31 cellular contexts compared by ENCODE assay signal in genomic region chr21:15031790-15032357, GRCh38. TPM values are rescaled to one million over a fixed set of nuclear protein-coding genes. Genes with fewer than 3 reads are reported as not detected.
DNase-seq lines count a peak whose midpoint lies in the region; ATAC-seq, FAIRE-seq and TF ChIP-seq lines count a peak whose summit lies in the region.
"Had no signal": no experiment of that assay in that cellular context is flagged by ENCODE, and none has a peak within 500 bp of the region (broad histone marks: within the 10 kb centered on the region; RNA-seq: fewer than 3 reads in every experiment).

No MANE protein-coding gene starts in this region.

- DNase-seq in ELR (ENCODE audit: low read depth) (peak; percentile 73), HS-5 (ENCODE audit: low read depth) (peak; percentile 46), GM12878 (ENCODE audit: low read depth, low spot score) (no peak), renal cortical epithelial cell (ENCODE audit: low read depth) (peak; percentile 28), GM12891 (ENCODE audit: insufficient read length, low spot score) (no peak), NCI-H82 (lab: John Stamatoyannopoulos, UW) (no peak)
- DNase-seq: activated T-cell treated with anti-CD3 and anti-CD28 coated beads, Interleukin-2, amount 50 U/mL, for 24 hours; amniotic stem cell; colonic mucosa; effector memory CD4-positive, alpha-beta T cell; erythroblast; head of caudate nucleus; kidney; midbrain; naive thymus-derived CD4-positive, alpha-beta T cell; NCI-H187; NCI-H2171 treated with DMSO at 0.1 percent for 48 hours; NCI-H526; PC-9; retina; stimulated activated CD4-positive, alpha-beta T cell treated with anti-CD3 and anti-CD28 coated beads, Interleukin-2, amount 100 ng/mL, for 24 hours; substantia nigra; T-helper 2 cell; upper lobe of right lung had no signal

- no peaks in the 10 kb centered on the region for H3K79me2 ChIP-seq in GM12878 (ENCODE audit: control insufficient read depth, insufficient read depth, low read length)

- CTCF ChIA-PET in GM12878 (lab: Yijun Ruan, JAX), result no interaction called here

- ATAC-seq in GM12878 (no peak), HG03095 (IDR thresholded peaks at IDR 0.05; ENCODE audit: unreplicated experiment) (no peak)
- ATAC-seq: HCT116; naive thymus-derived CD4-positive, alpha-beta T cell; Right ventricle myocardium inferior; SK-N-SH treated with all-trans-retinoic acid at 6 μM for 48 hours; upper lobe of right lung had no signal

- H3K27ac ChIP-seq in GM12878 (ENCODE audit: control insufficient read depth, insufficient read depth), result no peak overlapping the region
- H3K27ac ChIP-seq: colonic mucosa, HL-60, PC-9, upper lobe of right lung had no signal

- no peak for TF ChIP-seq POLR2A in GM12878 (IDR thresholded peaks at IDR 0.05; ENCODE audit: low read depth, low read length)
- no peak for TF ChIP-seq POLR2A in GM12891 (IDR thresholded peaks at IDR 0.05; ENCODE audit: low read depth, low read length)

- no peak for TF ChIP-seq EP300 in GM12878 (IDR thresholded peaks at IDR 0.05; ENCODE audit: borderline replicate concordance in 1 of 2, control insufficient read depth in 1 of 2, low read depth in 2 of 2, low read length in 2 of 2)

- no peaks in the 10 kb centered on the region for H4K20me1 ChIP-seq in GM12878 (ENCODE audit: control insufficient read depth, insufficient read depth)

- intact Hi-C loops in GM12878 (cut with micrococcal nuclease; ENCODE audit: unreplicated experiment), result no loop called here

- TF ChIP-seq CTCF in GM12878 (IDR thresholded peaks at IDR 0.05 in 2 of 3, conservative IDR thresholded peaks at IDR 0.05 in 1 of 3; ENCODE audit: control insufficient read depth in 2 of 3, extremely low read depth in 1 of 3, insufficient read depth in 1 of 3, low read depth in 3 of 3, low read length in 3 of 3), result no peak

- FAIRE-seq in GM12878 (lab: Jason Lieb, UNC) (no peak), GM12891 (lab: Jason Lieb, UNC) (no peak)
- FAIRE-seq: D721Med, kidney had no signal

- no peak for TF ChIP-seq RAD21 in GM12878 (IDR thresholded peaks at IDR 0.05; ENCODE audit: insufficient read depth, low read depth, low read length)

- SMC1A ChIA-PET in GM12878 (lab: Charles Lee; ENCODE audit: uncharacterized antibody, unreplicated experiment), result no interaction called here

- no peaks in the 10 kb centered on the region; the same call in 2 of the 3 replicates for H3K9me3 ChIP-seq in GM12878 (replicated peaks; ENCODE audit: control insufficient read depth, insufficient read depth, low read length)
- H3K9me3 ChIP-seq: colonic mucosa, upper lobe of right lung had no signal

- no peak overlapping the region for H3K9ac ChIP-seq in GM12878 (ENCODE audit: control insufficient read depth, insufficient read depth, low read length)

- POLR2A ChIA-PET in GM12878 (lab: Charles Lee), result no interaction called here

- in situ Hi-C loops in GM12878 (cut with MboI), result loop anchor here (25.0 kb wide), 1 partner anchor 705 kb away; the partner anchor contains the start of gene USP25

- RAD21 ChIA-PET in GM12878 (lab: Charles Lee; ENCODE audit: unreplicated experiment), result no interaction called here

- 0% methylated on average over 3 of the region's 4 CpGs for WGBS in GM12878 (ENCODE audit: insufficient coverage, insufficient replicate concordance, low lambda C conversion rate, missing lambda C conversion rate)

- no peaks in the 10 kb centered on the region for H3K27me3 ChIP-seq in GM12878 (replicated peaks in 1 of 2; ENCODE audit: control insufficient read depth in 2 of 2, insufficient read depth in 2 of 2, low read length in 1 of 2)
- H3K27me3 ChIP-seq: colonic mucosa, upper lobe of right lung had no signal

- BruUV-seq in GM12878 (replicated peaks; lab: Mats Ljungman, UMichigan), result no TSS peak

- no peaks in the 10 kb centered on the region for H3K4me1 ChIP-seq in GM12878 (ENCODE audit: control insufficient read depth, insufficient read depth, low read length)
- H3K4me1 ChIP-seq: colonic mucosa had no signal

- no peak overlapping the region for H3K4me3 ChIP-seq in GM12878
- H3K4me3 ChIP-seq: colonic mucosa, PC-9, smooth muscle cell, upper lobe of right lung had no signal

- H3K36me3 ChIP-seq in GM12878 (ENCODE audit: control insufficient read depth in 2 of 2, insufficient read depth in 2 of 2, low read length in 1 of 2), result peaks cover 0 to 2% of the 10 kb centered on the region in 2 experiments; a peak in 1 of 4 replicates
- H3K36me3 ChIP-seq: colonic mucosa, upper lobe of right lung had no signal

- H2AFZ ChIP-seq in GM12878 (ENCODE audit: control insufficient read depth, low read depth, low read length), result no peak overlapping the region
- H2AFZ ChIP-seq: PC-9 had no signal

- no peak overlapping the region for H3K4me2 ChIP-seq in GM12878 (ENCODE audit: control insufficient read depth, insufficient read depth)
- H3K4me2 ChIP-seq: PC-9, smooth muscle cell had no signal

TF ChIP-seq in GM12878, 131 proteins besides CTCF, POLR2A, EP300 and RAD21 (continues in another document):
- no peak for TF ChIP-seq SMAD5 (IDR thresholded peaks at IDR 0.05; ENCODE audit: low read depth)
- no peak for TF ChIP-seq HDGF (IDR thresholded peaks at IDR 0.05)
- TF ChIP-seq NR2F1 (conservative IDR thresholded peaks at IDR 0.05), result peak; percentile 39; the same call in 1 of the 2 replicates
- TF ChIP-seq ELK1 (IDR thresholded peaks at IDR 0.05; ENCODE audit: low read depth, low read length), result no peak
- TF ChIP-seq EED (IDR thresholded peaks at IDR 0.05; ENCODE audit: low read depth), result no peak
- TF ChIP-seq ZNF217 (IDR thresholded peaks at IDR 0.05), result no peak
- no peak for TF ChIP-seq NFXL1 (IDR thresholded peaks at IDR 0.05; ENCODE audit: borderline replicate concordance)

TF ChIP-seq in GM12891, 5 proteins besides CTCF, POLR2A, EP300 and RAD21:
- TF ChIP-seq TAF1 (IDR thresholded peaks at IDR 0.05; ENCODE audit: low read depth, low read length), result no peak
- TF ChIP-seq SPI1 (IDR thresholded peaks at IDR 0.05; ENCODE audit: low read depth, low read length), result no peak
- TF ChIP-seq POLR2AphosphoS5 (IDR thresholded peaks at IDR 0.05; ENCODE audit: low read depth, low read length), result no peak
- no peak for TF ChIP-seq POU2F2 (IDR thresholded peaks at IDR 0.05; ENCODE audit: low read depth, low read length)
- TF ChIP-seq PAX5 (IDR thresholded peaks at IDR 0.05; ENCODE audit: insufficient read depth, low read length, severe bottlenecking), result no peak

RNA-seq across cellular contexts. Expression of gene NRIP1, which starts 32.9 kb away (rescaled TPM):
- total RNA-seq in GM12878 (2013; cell fraction: nucleolus; rRNA removed), result 59.2 and 62.6 TPM in 2 replicates
- total RNA-seq in GM12878 (2014; rRNA removed) (18.0 and 20.2 TPM in 2 replicates), GM12878 (2014; rRNA removed; fragmentation: Illumina TruSeq; extraction: Trizol) (25.7 and 26.1 TPM in 2 replicates), GM12878 (2021) (22.9 and 23.4 TPM in 2 replicates), renal cortical epithelial cell (84.6 and 103 TPM in 2 replicates)
- polyA plus RNA-seq in GM12878 (2011; ENCODE audit: low read depth), result 5.8 TPM
- polyA plus RNA-seq in GM12878 (2011; rRNA removed) (10.0 and 13.8 TPM in 2 replicates), GM12878 (2014; fragmentation: Illumina TruSeq; extraction: Trizol) (12.5 and 15.6 TPM in 2 replicates), GM12878 (2014; fragmentation: Nextera tagmentation; extraction: Ambion mirVana) (1 to 10 TPM; 2.9 to 4.0 TPM), GM12878 (2014; rRNA removed) (6.3 and 6.8 TPM in 2 replicates), GM12878 (2016; fragmentation: Nextera tagmentation; extraction: Ambion mirVana) (1 to 10 TPM; 4.1 to 8.6 TPM)
- 3.5 and 3.7 TPM in 2 replicates for polyA plus RNA-seq in GM12878 (2011; cell fraction: cytosol; rRNA removed)
- polyA plus RNA-seq in GM12878 (2011; cell fraction: nucleus; rRNA removed), result 9.3 and 10.4 TPM in 2 replicates
- 7.4 and 8.1 TPM in 2 replicates for polyA plus RNA-seq in GM12878 (2012)
- polyA minus RNA-seq in GM12878 (2011; rRNA and poly(A)+ RNA removed), result 20.1 and 37.1 TPM in 2 replicates
- polyA minus RNA-seq in GM12878 (2011; cell fraction: cytosol; rRNA and poly(A)+ RNA removed), result 6.1 and 9.5 TPM in 2 replicates
- polyA minus RNA-seq in GM12878 (2011; cell fraction: nucleus; rRNA and poly(A)+ RNA removed), result 15.2 and 19.6 TPM in 2 replicates
- polyA plus RNA-seq in GM12891 (2012; ENCODE audit: low read depth, missing spikeins), result 7.5 TPM

Comparison
In these comparisons a context has a peak if more than half of its experiments do, and no peak if none do; other contexts are left out.
1. DNase-seq: peak in ELR (single experiment), HS-5 (single experiment) and renal cortical epithelial cell (single experiment); none in GM12878 (single experiment), GM12891 (single experiment) and NCI-H82 (single experiment).